ENCODE assay signal across 18 cellular contexts in genomic region chr11:33311680-33312079, GRCh38. TPM values are rescaled to one million over a fixed set of nuclear protein-coding genes. Genes with fewer than 3 reads are reported as not detected.
DNase-seq lines count a peak whose midpoint lies in the region; ATAC-seq, FAIRE-seq and TF ChIP-seq lines count a peak whose summit lies in the region.
"Had no signal": no experiment of that assay in that cellular context is flagged by ENCODE, and none has a peak within 500 bp of the region (broad histone marks: within the 10 kb centered on the region; RNA-seq: fewer than 3 reads in every experiment).

No MANE protein-coding gene starts in this region.

- no peak overlapping the region for H2BK120ac ChIP-seq in IMR-90 (ENCODE audit: low read depth, low read length)

- no peak overlapping the region for H4K91ac ChIP-seq in IMR-90 (ENCODE audit: insufficient read depth, low read depth, low read length)

- H3K27me3 ChIP-seq in Caco-2 (replicated peaks; ENCODE audit: control insufficient read depth, insufficient read depth, low read length) (no peaks in the 10 kb centered on the region), IMR-90 (ENCODE audit: control insufficient read depth, insufficient read depth, low read length) (no peaks in the 10 kb centered on the region)

- no peaks in the 10 kb centered on the region for H3K9me3 Mint-ChIP-seq in Caco-2 (ENCODE audit: unreplicated experiment)
- no peaks in the 10 kb centered on the region for H3K9me3 Mint-ChIP-seq in nephron progenitor cell
- H3K9me3 Mint-ChIP-seq: CD8-positive, alpha-beta T cell; HFFc6; IgD-negative memory B cell had no signal

- peaks cover 18% of the 10 kb centered on the region for H3K4me1 Mint-ChIP-seq in Caco-2 (ENCODE audit: low read depth, unreplicated experiment)
- no peaks in the 10 kb centered on the region for H3K4me1 Mint-ChIP-seq in nephron progenitor cell

- H2AK5ac ChIP-seq in IMR-90 (ENCODE audit: low read depth, low read length), result no peak overlapping the region

- H3K27me3 Mint-ChIP-seq in Caco-2 (ENCODE audit: insufficient read depth, unreplicated experiment) (no peaks in the 10 kb centered on the region), nephron progenitor cell (ENCODE audit: low read depth, poor library complexity) (peaks cover 3% of the 10 kb centered on the region)
- H3K27me3 Mint-ChIP-seq: B cell, IgD-negative memory B cell had no signal

- TF ChIP-seq RAD21 in IMR-90 (IDR thresholded peaks at IDR 0.05; ENCODE audit: low read length), result no peak

- FAIRE-seq in urothelium cell line (lab: Jason Lieb, UNC), result peak; percentile 5
- FAIRE-seq: A204.1 had no signal

- intact Hi-C loops in Caco-2 (cut with micrococcal nuclease; ENCODE audit: unreplicated experiment) (no loop called here), IMR-90 (cut with micrococcal nuclease) (no loop called here)

- in situ Hi-C loops in IMR-90 (cut with MboI; ENCODE audit: low sequenced_read_pairs), result no loop called here

- peaks cover 17% of the 10 kb centered on the region; the same call in 1 of the 2 replicates for H3K9me1 ChIP-seq in IMR-90 (ENCODE audit: insufficient read depth, low read length)

- no peak overlapping the region for H3K56ac ChIP-seq in IMR-90 (ENCODE audit: extremely low read depth, insufficient read depth, low read length)

- no peak overlapping the region for H3K4ac ChIP-seq in IMR-90 (ENCODE audit: low read depth, low read length)

- peaks cover 25 to 71% of the 10 kb centered on the region in 2 experiments for H3K79me1 ChIP-seq in IMR-90 (ENCODE audit: low read depth in 1 of 2, low read length in 2 of 2)

- peaks cover 88% of the 10 kb centered on the region for H4K20me1 ChIP-seq in IMR-90 (ENCODE audit: insufficient read depth, low read length)

- H3K4me3 Mint-ChIP-seq in Caco-2 (ENCODE audit: unreplicated experiment) (no peak overlapping the region), nephron progenitor cell (no peak overlapping the region)
- H3K4me3 Mint-ChIP-seq: B cell; CD8-positive, alpha-beta T cell; HFFc6; IgD-negative memory B cell had no signal

- no peak overlapping the region for H2BK5ac ChIP-seq in IMR-90 (ENCODE audit: low read depth, low read length, poor library complexity, severe bottlenecking)

- no peak overlapping the region for H2BK20ac ChIP-seq in IMR-90 (ENCODE audit: low read depth, low read length)

- DNase-seq in Caco-2 (no peak), IMR-90 (no peak), nephron progenitor cell (no peak), urothelium cell line (ENCODE audit: low spot score) (no peak), glomerular visceral epithelial cell (ENCODE audit: extremely low spot score) (no peak), occipital lobe (lab: John Stamatoyannopoulos, UW) (no peak)
- DNase-seq: C1 segment of cervical spinal cord; CD8-positive, alpha-beta T cell; DMS53; GF-D8; GOT3; HFFc6; KG1 had no signal

- H3K23ac ChIP-seq in IMR-90 (ENCODE audit: low read depth, low read length), result peak overlapping the region; percentile 33; the same call in 1 of the 2 replicates

- no peak overlapping the region for H3K14ac ChIP-seq in IMR-90 (replicated peaks; ENCODE audit: low read depth, low read length)

- H3K36me3 Mint-ChIP-seq in Caco-2 (ENCODE audit: insufficient read depth, unreplicated experiment), result peaks cover 6% of the 10 kb centered on the region
- H3K36me3 Mint-ChIP-seq in nephron progenitor cell (ENCODE audit: low read depth), result peaks cover 2% of the 10 kb centered on the region

- H3K27ac Mint-ChIP-seq in Caco-2 (ENCODE audit: unreplicated experiment), result peak overlapping the region; percentile 25
- peak overlapping the region; percentile 16 for H3K27ac Mint-ChIP-seq in nephron progenitor cell
- H3K27ac Mint-ChIP-seq: B cell had no signal

- H4K5ac ChIP-seq in IMR-90 (ENCODE audit: low read depth, low read length), result no peak overlapping the region

- no peak for TF ChIP-seq POLR2A in IMR-90 (IDR thresholded peaks at IDR 0.05; ENCODE audit: low read depth, low read length)

- no peak overlapping the region for H3K18ac ChIP-seq in IMR-90 (ENCODE audit: low read depth, low read length)

- no CpG with 5 or more reads among the region's 3 CpGs for WGBS in IMR-90 (ENCODE audit: extremely low coverage in 2 of 2, insufficient read length in 1 of 2), 2 experiments

- CTCF ChIA-PET in Caco-2 (lab: Charles Lee) (no interaction called here), IMR-90 (lab: Yijun Ruan, JAX) (no interaction called here)

- TF ChIP-seq CTCF in Caco-2 (IDR thresholded peaks at IDR 0.05; ENCODE audit: insufficient read depth in 1 of 2, low read depth in 1 of 2, low read length in 1 of 2, severe bottlenecking in 1 of 2, unreplicated experiment in 1 of 2) (no peak), IMR-90 (conservative IDR thresholded peaks at IDR 0.05; ENCODE audit: low read depth, low read length) (no peak), nephron progenitor cell (IDR thresholded peaks at IDR 0.05) (no peak)

- H2AK9ac ChIP-seq in IMR-90 (replicated peaks; ENCODE audit: low read depth, low read length, poor library complexity), result no peak overlapping the region

- H2BK15ac ChIP-seq in IMR-90 (ENCODE audit: low read depth, low read length), result no peak overlapping the region

- no peak overlapping the region for H3K9ac ChIP-seq in IMR-90 (ENCODE audit: low read depth, low read length)

- BruUV-seq in Caco-2 (replicated peaks; lab: Mats Ljungman, UMichigan) (no TSS peak), IMR-90 (replicated peaks; lab: Mats Ljungman, UMichigan) (no TSS peak)

- H3K36me3 ChIP-seq in Caco-2 (ENCODE audit: control insufficient read depth, insufficient read depth, low read length) (no peaks in the 10 kb centered on the region), IMR-90 (ENCODE audit: control insufficient read depth, insufficient read depth, low read length) (peaks cover 7% of the 10 kb centered on the region)
- H3K36me3 ChIP-seq: HAP-1 had no signal

- no peaks in the 10 kb centered on the region for H3K9me3 ChIP-seq in Caco-2
- no peaks in the 10 kb centered on the region for H3K9me3 ChIP-seq in IMR-90 (ENCODE audit: control insufficient read depth, insufficient read depth, low read length)
- H3K9me3 ChIP-seq: HAP-1 had no signal

- H2AFZ ChIP-seq in IMR-90 (replicated peaks; ENCODE audit: low read length, poor library complexity), result no peak overlapping the region

- H3K4me1 ChIP-seq in Caco-2 (no peaks in the 10 kb centered on the region), IMR-90 (ENCODE audit: control insufficient read depth, insufficient read depth, low read length) (peaks cover 4% of the 10 kb centered on the region)

- POLR2A ChIA-PET in Caco-2 (lab: Charles Lee) (no interaction called here), IMR-90 (lab: Charles Lee; ENCODE audit: unreplicated experiment) (no interaction called here)

- H3K27ac ChIP-seq in IMR-90 (ENCODE audit: insufficient read depth, low read length), result no peak overlapping the region

- ATAC-seq in IMR-90 (ENCODE audit: low read depth) (no peak), HG03175 (IDR thresholded peaks at IDR 0.05; ENCODE audit: unreplicated experiment) (no peak)
- ATAC-seq: CD8-positive, alpha-beta T cell had no signal

- dilution Hi-C loops in IMR-90 (cut with HindIII; ENCODE audit: low sequenced_read_pairs, unreplicated experiment), result no loop called here

- no peak overlapping the region for H3K4me2 ChIP-seq in IMR-90 (ENCODE audit: low read depth, low read length)

- H3K4me3 ChIP-seq in Caco-2 (ENCODE audit: low read depth, low read length) (no peak overlapping the region), IMR-90 (ENCODE audit: insufficient read depth, low read depth, low read length) (no peak overlapping the region)
- H3K4me3 ChIP-seq: HAP-1 had no signal

- H4K8ac ChIP-seq in IMR-90 (ENCODE audit: low read depth in 2 of 2, low read length in 2 of 2), result no peak overlapping the region

TF ChIP-seq in IMR-90, 13 proteins besides CTCF, POLR2A, EP300 and RAD21:
- TF ChIP-seq RCOR1 (IDR thresholded peaks at IDR 0.05; ENCODE audit: insufficient replicate concordance, low read length) (no peak), SMC3 (IDR thresholded peaks at IDR 0.05; ENCODE audit: low read depth, low read length) (no peak), NFE2L2 (IDR thresholded peaks at IDR 0.05; ENCODE audit: low read depth, low read length) (no peak)

RNA-seq across cellular contexts. Expression of gene HIPK3, which starts 54.5 kb away (rescaled TPM):
- total RNA-seq in Caco-2 (2022) (64.0 and 68.5 TPM in 2 replicates), IMR-90 (2012; rRNA removed) (100.0 and 103 TPM in 2 replicates), occipital lobe (290 TPM)
- polyA plus RNA-seq in IMR-90 (2012; rRNA removed), result 7.7 and 8.3 TPM in 2 replicates
- 2.7 and 3.2 TPM in 2 replicates for polyA plus RNA-seq in IMR-90 (2012; cell fraction: cytosol; rRNA removed)
- 7.9 and 32.8 TPM in 2 replicates for polyA plus RNA-seq in IMR-90 (2012; cell fraction: nucleus; rRNA removed; ENCODE audit: low replicate concordance)
